In genomic region chr2:47174731-47175361, GRCh38 we compare ENCODE assay signal across 1 cellular context.
A peak's percentile ranks its signal among the peaks of the same experiment; 100 is the strongest.
TF ChIP-seq lines count a peak whose summit lies in the region.

No MANE protein-coding gene starts in this region.

TF ChIP-seq in K562, 482 proteins besides CTCF, POLR2A, EP300 and RAD21 (continues in another document):
- no peak for TF ChIP-seq MLLT1 (IDR thresholded peaks at IDR 0.05)
- TF ChIP-seq TCF7L2 (IDR thresholded peaks at IDR 0.05; ENCODE audit: low read depth, low read length), result no peak
- no peak for TF ChIP-seq ZNF699 (CRISPR knock-in tag; IDR thresholded peaks at IDR 0.05; ENCODE audit: insufficient replicate concordance)
- TF ChIP-seq ZNF398 (CRISPR knock-in tag; IDR thresholded peaks at IDR 0.05), result no peak
- TF ChIP-seq, protein P1, sequence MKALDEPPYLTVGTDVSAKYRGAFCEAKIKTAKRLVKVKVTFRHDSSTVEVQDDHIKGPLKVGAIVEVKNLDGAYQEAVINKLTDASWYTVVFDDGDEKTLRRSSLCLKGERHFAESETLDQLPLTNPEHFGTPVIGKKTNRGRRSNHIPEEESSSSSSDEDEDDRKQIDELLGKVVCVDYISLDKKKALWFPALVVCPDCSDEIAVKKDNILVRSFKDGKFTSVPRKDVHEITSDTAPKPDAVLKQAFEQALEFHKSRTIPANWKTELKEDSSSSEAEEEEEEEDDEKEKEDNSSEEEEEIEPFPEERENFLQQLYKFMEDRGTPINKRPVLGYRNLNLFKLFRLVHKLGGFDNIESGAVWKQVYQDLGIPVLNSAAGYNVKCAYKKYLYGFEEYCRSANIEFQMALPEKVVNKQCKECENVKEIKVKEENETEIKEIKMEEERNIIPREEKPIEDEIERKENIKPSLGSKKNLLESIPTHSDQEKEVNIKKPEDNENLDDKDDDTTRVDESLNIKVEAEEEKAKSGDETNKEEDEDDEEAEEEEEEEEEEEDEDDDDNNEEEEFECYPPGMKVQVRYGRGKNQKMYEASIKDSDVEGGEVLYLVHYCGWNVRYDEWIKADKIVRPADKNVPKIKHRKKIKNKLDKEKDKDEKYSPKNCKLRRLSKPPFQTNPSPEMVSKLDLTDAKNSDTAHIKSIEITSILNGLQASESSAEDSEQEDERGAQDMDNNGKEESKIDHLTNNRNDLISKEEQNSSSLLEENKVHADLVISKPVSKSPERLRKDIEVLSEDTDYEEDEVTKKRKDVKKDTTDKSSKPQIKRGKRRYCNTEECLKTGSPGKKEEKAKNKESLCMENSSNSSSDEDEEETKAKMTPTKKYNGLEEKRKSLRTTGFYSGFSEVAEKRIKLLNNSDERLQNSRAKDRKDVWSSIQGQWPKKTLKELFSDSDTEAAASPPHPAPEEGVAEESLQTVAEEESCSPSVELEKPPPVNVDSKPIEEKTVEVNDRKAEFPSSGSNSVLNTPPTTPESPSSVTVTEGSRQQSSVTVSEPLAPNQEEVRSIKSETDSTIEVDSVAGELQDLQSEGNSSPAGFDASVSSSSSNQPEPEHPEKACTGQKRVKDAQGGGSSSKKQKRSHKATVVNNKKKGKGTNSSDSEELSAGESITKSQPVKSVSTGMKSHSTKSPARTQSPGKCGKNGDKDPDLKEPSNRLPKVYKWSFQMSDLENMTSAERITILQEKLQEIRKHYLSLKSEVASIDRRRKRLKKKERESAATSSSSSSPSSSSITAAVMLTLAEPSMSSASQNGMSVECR (CRISPR knock-in tag; IDR thresholded peaks at IDR 0.05), result no peak
- TF ChIP-seq KHSRP (IDR thresholded peaks at IDR 0.05), result no peak
- 0 out of 2 replicates have a peak, but pooled peaks have one; percentile 21 for TF ChIP-seq SMARCC2 (IDR thresholded peaks at IDR 0.05; ENCODE audit: low read depth)
- peak; percentile 47; the same call in 1 of the 2 replicates for TF ChIP-seq NFIC (IDR thresholded peaks at IDR 0.05)
- TF ChIP-seq, protein P2, sequence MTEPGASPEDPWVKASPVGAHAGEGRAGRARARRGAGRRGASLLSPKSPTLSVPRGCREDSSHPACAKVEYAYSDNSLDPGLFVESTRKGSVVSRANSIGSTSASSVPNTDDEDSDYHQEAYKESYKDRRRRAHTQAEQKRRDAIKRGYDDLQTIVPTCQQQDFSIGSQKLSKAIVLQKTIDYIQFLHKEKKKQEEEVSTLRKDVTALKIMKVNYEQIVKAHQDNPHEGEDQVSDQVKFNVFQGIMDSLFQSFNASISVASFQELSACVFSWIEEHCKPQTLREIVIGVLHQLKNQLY (CRISPR knock-in tag; conservative IDR thresholded peaks at IDR 0.05), result no peak
- TF ChIP-seq NR2F6 (CRISPR knock-in tag; IDR thresholded peaks at IDR 0.05), result no peak
- TF ChIP-seq BDP1 (IDR thresholded peaks at IDR 0.05; ENCODE audit: insufficient read depth, insufficient read length), result no peak
- no peak for TF ChIP-seq MBD1 (CRISPR knock-in tag; IDR thresholded peaks at IDR 0.05)
- TF ChIP-seq, protein P3, sequence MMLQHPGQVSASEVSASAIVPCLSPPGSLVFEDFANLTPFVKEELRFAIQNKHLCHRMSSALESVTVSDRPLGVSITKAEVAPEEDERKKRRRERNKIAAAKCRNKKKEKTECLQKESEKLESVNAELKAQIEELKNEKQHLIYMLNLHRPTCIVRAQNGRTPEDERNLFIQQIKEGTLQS (IDR thresholded peaks at IDR 0.05), result no peak
- TF ChIP-seq, protein P3 (CRISPR knock-in tag; conservative IDR thresholded peaks at IDR 0.05), result peak; percentile 11; the same call in 1 of the 2 replicates
- TF ChIP-seq, protein P4, sequence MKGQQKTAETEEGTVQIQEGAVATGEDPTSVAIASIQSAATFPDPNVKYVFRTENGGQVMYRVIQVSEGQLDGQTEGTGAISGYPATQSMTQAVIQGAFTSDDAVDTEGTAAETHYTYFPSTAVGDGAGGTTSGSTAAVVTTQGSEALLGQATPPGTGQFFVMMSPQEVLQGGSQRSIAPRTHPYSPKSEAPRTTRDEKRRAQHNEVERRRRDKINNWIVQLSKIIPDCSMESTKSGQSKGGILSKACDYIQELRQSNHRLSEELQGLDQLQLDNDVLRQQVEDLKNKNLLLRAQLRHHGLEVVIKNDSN (CRISPR knock-in tag; IDR thresholded peaks at IDR 0.05), result no peak
- no peak for TF ChIP-seq FOSL1 (tag; conservative IDR thresholded peaks at IDR 0.05)
- TF ChIP-seq YY1 (IDR thresholded peaks at IDR 0.05; ENCODE audit: borderline replicate concordance in 1 of 3, control insufficient read depth in 1 of 3, extremely low read depth in 1 of 3, insufficient read depth in 3 of 3, insufficient read length in 1 of 3, insufficient replicate concordance in 2 of 3, low read depth in 1 of 3, low read length in 2 of 3), result peak in 1 of 3 experiments; percentile 20
- TF ChIP-seq, protein P5, sequence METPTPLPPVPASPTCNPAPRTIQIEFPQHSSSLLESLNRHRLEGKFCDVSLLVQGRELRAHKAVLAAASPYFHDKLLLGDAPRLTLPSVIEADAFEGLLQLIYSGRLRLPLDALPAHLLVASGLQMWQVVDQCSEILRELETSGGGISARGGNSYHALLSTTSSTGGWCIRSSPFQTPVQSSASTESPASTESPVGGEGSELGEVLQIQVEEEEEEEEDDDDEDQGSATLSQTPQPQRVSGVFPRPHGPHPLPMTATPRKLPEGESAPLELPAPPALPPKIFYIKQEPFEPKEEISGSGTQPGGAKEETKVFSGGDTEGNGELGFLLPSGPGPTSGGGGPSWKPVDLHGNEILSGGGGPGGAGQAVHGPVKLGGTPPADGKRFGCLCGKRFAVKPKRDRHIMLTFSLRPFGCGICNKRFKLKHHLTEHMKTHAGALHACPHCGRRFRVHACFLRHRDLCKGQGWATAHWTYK (CRISPR knock-in tag; IDR thresholded peaks at IDR 0.05), result no peak
- no peak for TF ChIP-seq HBP1 (CRISPR knock-in tag; IDR thresholded peaks at IDR 0.05)
- no peak for TF ChIP-seq ZNF311 (CRISPR knock-in tag; IDR thresholded peaks at IDR 0.05)
- no peak for TF ChIP-seq POLR2AphosphoS2 (IDR thresholded peaks at IDR 0.05; ENCODE audit: low read length)
- TF ChIP-seq CBX2 (IDR thresholded peaks at IDR 0.05; ENCODE audit: insufficient read depth, low read length, poor library complexity, severe bottlenecking), result no peak
- TF ChIP-seq CREM (IDR thresholded peaks at IDR 0.05; ENCODE audit: low read depth), result no peak
- no peak for TF ChIP-seq HMG20A (CRISPR knock-in tag; conservative IDR thresholded peaks at IDR 0.05)
- TF ChIP-seq SUPT5H (IDR thresholded peaks at IDR 0.05), result 0 out of 2 replicates have a peak, but pooled peaks have one; percentile 49
- no peak for TF ChIP-seq PHF21A (IDR thresholded peaks at IDR 0.05; ENCODE audit: borderline replicate concordance, low read depth)
- 0 out of 4 replicates have a peak, but pooled peaks of 1 of the 2 experiments have one; percentile 21 for TF ChIP-seq MNT (conservative IDR thresholded peaks at IDR 0.05)
- TF ChIP-seq HDAC8 (tag; IDR thresholded peaks at IDR 0.05), result no peak
- no peak for TF ChIP-seq MCM7 (IDR thresholded peaks at IDR 0.05)
- TF ChIP-seq ESRRA (IDR thresholded peaks at IDR 0.05; ENCODE audit: borderline replicate concordance, low read depth), result no peak
- no peak for TF ChIP-seq STAT5B (CRISPR knock-in tag; IDR thresholded peaks at IDR 0.05)
- TF ChIP-seq E2F5 (CRISPR knock-in tag; IDR thresholded peaks at IDR 0.05), result no peak
- no peak for TF ChIP-seq THRAP3 (IDR thresholded peaks at IDR 0.05; ENCODE audit: borderline replicate concordance)
- TF ChIP-seq ZNF133 (CRISPR knock-in tag; IDR thresholded peaks at IDR 0.05), result no peak
- TF ChIP-seq, protein P6, sequence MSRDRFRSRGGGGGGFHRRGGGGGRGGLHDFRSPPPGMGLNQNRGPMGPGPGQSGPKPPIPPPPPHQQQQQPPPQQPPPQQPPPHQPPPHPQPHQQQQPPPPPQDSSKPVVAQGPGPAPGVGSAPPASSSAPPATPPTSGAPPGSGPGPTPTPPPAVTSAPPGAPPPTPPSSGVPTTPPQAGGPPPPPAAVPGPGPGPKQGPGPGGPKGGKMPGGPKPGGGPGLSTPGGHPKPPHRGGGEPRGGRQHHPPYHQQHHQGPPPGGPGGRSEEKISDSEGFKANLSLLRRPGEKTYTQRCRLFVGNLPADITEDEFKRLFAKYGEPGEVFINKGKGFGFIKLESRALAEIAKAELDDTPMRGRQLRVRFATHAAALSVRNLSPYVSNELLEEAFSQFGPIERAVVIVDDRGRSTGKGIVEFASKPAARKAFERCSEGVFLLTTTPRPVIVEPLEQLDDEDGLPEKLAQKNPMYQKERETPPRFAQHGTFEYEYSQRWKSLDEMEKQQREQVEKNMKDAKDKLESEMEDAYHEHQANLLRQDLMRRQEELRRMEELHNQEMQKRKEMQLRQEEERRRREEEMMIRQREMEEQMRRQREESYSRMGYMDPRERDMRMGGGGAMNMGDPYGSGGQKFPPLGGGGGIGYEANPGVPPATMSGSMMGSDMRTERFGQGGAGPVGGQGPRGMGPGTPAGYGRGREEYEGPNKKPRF (IDR thresholded peaks at IDR 0.05; ENCODE audit: low read depth, low read length), result 0 out of 2 replicates have a peak, but pooled peaks have one; percentile 19
- TF ChIP-seq FOXP1 (CRISPR knock-in tag; IDR thresholded peaks at IDR 0.05), result no peak
